In genomic region chr3:184176377-184177330, GRCh38 we compare ENCODE assay signal across 8 cellular contexts. TPM values are rescaled to one million over a fixed set of nuclear protein-coding genes. Genes with fewer than 3 reads are reported as not detected.
DNase-seq lines count a peak whose midpoint lies in the region; ATAC-seq and TF ChIP-seq lines count a peak whose summit lies in the region.

No MANE protein-coding gene starts in this region.

- H3K27ac Mint-ChIP-seq in activated T-helper 17 cell treated with anti-CD3 and anti-CD28 coated beads, Interleukin-2, amount 50 U/mL, for 72 hours, result peak overlapping the region; percentile 96
- H3K27ac Mint-ChIP-seq in glutamatergic neuron (ENCODE audit: unreplicated experiment), result peak overlapping the region; percentile 22

- H3K9me3 Mint-ChIP-seq in activated T-helper 17 cell treated with anti-CD3 and anti-CD28 coated beads, Interleukin-2, amount 50 U/mL, for 72 hours, result no peaks in the 10 kb centered on the region
- H3K9me3 Mint-ChIP-seq in glutamatergic neuron (ENCODE audit: unreplicated experiment), result peaks cover 12% of the 10 kb centered on the region

- no peak for ATAC-seq in activated T-helper 17 cell treated with anti-CD3 and anti-CD28 coated beads, Interleukin-2, amount 50 U/mL, for 72 hours (replicated peaks)
- ATAC-seq in GM19035 (IDR thresholded peaks at IDR 0.05; ENCODE audit: unreplicated experiment), result no peak

- TF ChIP-seq CTCF in glutamatergic neuron (IDR thresholded peaks at IDR 0.05; ENCODE audit: partially characterized antibody, unreplicated experiment), result no peak

- H3K4me3 Mint-ChIP-seq in activated T-helper 17 cell treated with anti-CD3 and anti-CD28 coated beads, Interleukin-2, amount 50 U/mL, for 72 hours, result peak overlapping the region; percentile 98
- H3K4me3 Mint-ChIP-seq in glutamatergic neuron (ENCODE audit: unreplicated experiment), result peak overlapping the region; percentile 95

- H3K36me3 Mint-ChIP-seq in activated T-helper 17 cell treated with anti-CD3 and anti-CD28 coated beads, Interleukin-2, amount 50 U/mL, for 72 hours (ENCODE audit: low read depth), result peaks cover 58% of the 10 kb centered on the region
- peaks cover 5% of the 10 kb centered on the region for H3K36me3 Mint-ChIP-seq in glutamatergic neuron (ENCODE audit: unreplicated experiment)

- peaks cover 15% of the 10 kb centered on the region for H3K4me1 Mint-ChIP-seq in activated T-helper 17 cell treated with anti-CD3 and anti-CD28 coated beads, Interleukin-2, amount 50 U/mL, for 72 hours
- peaks cover 19% of the 10 kb centered on the region for H3K4me1 Mint-ChIP-seq in glutamatergic neuron (ENCODE audit: low read depth, unreplicated experiment)

- DNase-seq in COR-L47 (lab: John Stamatoyannopoulos, UW) (peak; percentile 16), LHCN-M2 (ENCODE audit: low read depth) (peak; percentile 95), glutamatergic neuron (no peak), nucleus accumbens (lab: John Stamatoyannopoulos, UW) (peak in 35 of 56 donors; percentile 4 to 76 (median 40)), NCI-H1694 treated with DMSO at 0.1 percent for 48 hours (lab: John Stamatoyannopoulos, UW) (no peak)
- no peak for DNase-seq in stimulated activated CD4-positive, alpha-beta T cell treated with anti-CD3 and anti-CD28 coated beads, Interleukin-4, amount 100 ng/mL, for 24 hours

- H3K27me3 Mint-ChIP-seq in activated T-helper 17 cell treated with anti-CD3 and anti-CD28 coated beads, Interleukin-2, amount 50 U/mL, for 72 hours, result no peaks in the 10 kb centered on the region
- H3K27me3 Mint-ChIP-seq in glutamatergic neuron (ENCODE audit: unreplicated experiment), result peaks cover 10% of the 10 kb centered on the region

RNA-seq across cellular contexts. Expression of gene AP2M1, which starts 2.0 kb away (rescaled TPM):
- 569 and 621 TPM in 2 replicates for total RNA-seq in LHCN-M2 (2014; rRNA removed)
- 919 TPM for polyA plus RNA-seq in LHCN-M2 (2012)
- 100 to 1,000 TPM; 206 to 244 TPM for total RNA-seq in activated T-helper 17 cell treated with anti-CD3 and anti-CD28 coated beads, Interleukin-2, amount 50 U/mL, for 72 hours
- 315 TPM for total RNA-seq in glutamatergic neuron (ENCODE audit: unreplicated experiment)

RNA-seq across cellular contexts. Expression of gene ABCF3, which starts 9.3 kb away (rescaled TPM):
- total RNA-seq in LHCN-M2 (2014; rRNA removed), result 34.8 and 45.4 TPM in 2 replicates
- polyA plus RNA-seq in LHCN-M2 (2012), result 40.7 TPM
- total RNA-seq in activated T-helper 17 cell treated with anti-CD3 and anti-CD28 coated beads, Interleukin-2, amount 50 U/mL, for 72 hours, result 10 to 100 TPM; 75.5 to 93.5 TPM
- 87.9 TPM for total RNA-seq in glutamatergic neuron (ENCODE audit: unreplicated experiment)

RNA-seq across cellular contexts. Expression of gene DVL3, which starts 21.5 kb away (rescaled TPM):
- total RNA-seq in LHCN-M2 (2014; rRNA removed), result 50.1 and 63.5 TPM in 2 replicates
- polyA plus RNA-seq in LHCN-M2 (2012), result 52.7 TPM
- 10 to 100 TPM; 40.3 to 42.5 TPM for total RNA-seq in activated T-helper 17 cell treated with anti-CD3 and anti-CD28 coated beads, Interleukin-2, amount 50 U/mL, for 72 hours
- 213 TPM for total RNA-seq in glutamatergic neuron (ENCODE audit: unreplicated experiment)

RNA-seq across cellular contexts. Expression of gene EIF2B5, which starts 41.5 kb away (rescaled TPM):
- 35.4 and 40.8 TPM in 2 replicates for total RNA-seq in LHCN-M2 (2014; rRNA removed)
- 22.9 TPM for polyA plus RNA-seq in LHCN-M2 (2012)
- 10 to 100 TPM; 48.7 to 64.6 TPM for total RNA-seq in activated T-helper 17 cell treated with anti-CD3 and anti-CD28 coated beads, Interleukin-2, amount 50 U/mL, for 72 hours
- total RNA-seq in glutamatergic neuron (ENCODE audit: unreplicated experiment), result 41.6 TPM

RNA-seq across cellular contexts. Expression of gene VWA5B2, which starts 52.7 kb away (rescaled TPM):
- total RNA-seq in LHCN-M2 (2014; rRNA removed), result not detected in 2 replicates
- polyA plus RNA-seq in LHCN-M2 (2012), result not detected
- total RNA-seq in activated T-helper 17 cell treated with anti-CD3 and anti-CD28 coated beads, Interleukin-2, amount 50 U/mL, for 72 hours, result not detected
- total RNA-seq in glutamatergic neuron (ENCODE audit: unreplicated experiment), result 56.5 TPM

Comparison
In these comparisons a context has a peak if more than half of its experiments do, and no peak if none do; other contexts are left out.
1. DNase-seq: peak in COR-L47 (single experiment), LHCN-M2 (single experiment) and nucleus accumbens (35 of 56); none in glutamatergic neuron (single experiment), stimulated activated CD4-positive, alpha-beta T cell treated with anti-CD3 and anti-CD28 coated beads, Interleukin-4, amount 100 ng/mL, for 24 hours (single experiment) and NCI-H1694 treated with DMSO at 0.1 percent for 48 hours (single experiment).